ENCODE assay signal across 7 cellular contexts in genomic region chr15:31236184-31237041, GRCh38.
DNase-seq lines count a peak whose midpoint lies in the region; ATAC-seq and TF ChIP-seq lines count a peak whose summit lies in the region.

No MANE protein-coding gene starts in this region.

- no peaks in the 10 kb centered on the region for H3K9me3 Mint-ChIP-seq in activated T-helper 2 cell treated with anti-CD3 and anti-CD28 coated beads, Interferon-gamma antibody, Interleukin-2, Interleukin-4, amounts not matched to agents 10 μg/mL and 5 μg/mL and 100 μg/mL, durations not matched to agents 14 hours and 24 hours and 36 hours

- no peak for TF ChIP-seq POLR2A in prostate gland (IDR thresholded peaks at IDR 0.05)

- ATAC-seq in GM18868 (IDR thresholded peaks at IDR 0.05; ENCODE audit: unreplicated experiment) (peak; percentile 65), SK-N-SH treated with all-trans-retinoic acid at 6 μM for 48 hours (peak; percentile 96)

- no peaks in the 10 kb centered on the region for H3K4me1 ChIP-seq in prostate gland (replicated peaks)

- H3K4me3 ChIP-seq in prostate gland: no peak overlapping the region

- TF ChIP-seq CTCF in prostate gland (IDR thresholded peaks at IDR 0.05): no peak

- H3K4me1 Mint-ChIP-seq in activated T-helper 2 cell treated with anti-CD3 and anti-CD28 coated beads, Interferon-gamma antibody, Interleukin-2, Interleukin-4, amounts not matched to agents 10 μg/mL and 5 μg/mL and 100 μg/mL, durations not matched to agents 14 hours and 24 hours and 36 hours (ENCODE audit: low read depth): peaks cover 10% of the 10 kb centered on the region

- H3K4me3 Mint-ChIP-seq in activated T-helper 2 cell treated with anti-CD3 and anti-CD28 coated beads, Interferon-gamma antibody, Interleukin-2, Interleukin-4, amounts not matched to agents 10 μg/mL and 5 μg/mL and 100 μg/mL, durations not matched to agents 14 hours and 24 hours and 36 hours (ENCODE audit: low read depth): no peak overlapping the region

- TF ChIP-seq EP300 in Ishikawa (IDR thresholded peaks at IDR 0.05; ENCODE audit: borderline replicate concordance): 0 out of 2 replicates have a peak, but pooled peaks have one; percentile 39

- H3K27ac ChIP-seq in prostate gland: peak overlapping the region; percentile 7 to 14

- no peaks in the 10 kb centered on the region for H3K9me3 ChIP-seq in prostate gland

- 0 out of 2 replicates have a peak, but pooled peaks have one; percentile 12 for TF ChIP-seq RAD21 in Ishikawa (IDR thresholded peaks at IDR 0.05; ENCODE audit: low read depth)

- no peaks in the 10 kb centered on the region for H3K36me3 Mint-ChIP-seq in activated T-helper 2 cell treated with anti-CD3 and anti-CD28 coated beads, Interferon-gamma antibody, Interleukin-2, Interleukin-4, amounts not matched to agents 10 μg/mL and 5 μg/mL and 100 μg/mL, durations not matched to agents 14 hours and 24 hours and 36 hours (ENCODE audit: low read depth)

- H3K36me3 ChIP-seq in prostate gland: no peaks in the 10 kb centered on the region

- DNase-seq in glomerular endothelial cell (ENCODE audit: extremely low read depth, low read depth, low spot score) (peak; percentile 36), prostate gland (ENCODE audit: low spot score) (peak; percentile 23)
- DNase-seq in activated CD4-positive, alpha-beta T cell treated with anti-CD3 and anti-CD28 coated beads for 48 hours: no peak
- no peak for DNase-seq in activated T-helper 2 cell treated with anti-CD3 and anti-CD28 coated beads, Interferon-gamma antibody, Interleukin-2, Interleukin-4, amounts not matched to agents 10 μg/mL and 5 μg/mL and 100 μg/mL, durations not matched to agents 14 hours and 24 hours and 36 hours (ENCODE audit: low spot score)

- intact Hi-C loops in prostate gland (cut with DNase I): no loop called here
- intact Hi-C loops in activated T-helper 2 cell treated with anti-CD3 and anti-CD28 coated beads, Interferon-gamma antibody, Interleukin-2, Interleukin-4, amounts not matched to agents 10 μg/mL and 5 μg/mL and 100 μg/mL, durations not matched to agents 14 hours and 24 hours and 36 hours (cut with micrococcal nuclease): no loop called here

- H3K27ac Mint-ChIP-seq in activated T-helper 2 cell treated with anti-CD3 and anti-CD28 coated beads, Interferon-gamma antibody, Interleukin-2, Interleukin-4, amounts not matched to agents 10 μg/mL and 5 μg/mL and 100 μg/mL, durations not matched to agents 14 hours and 24 hours and 36 hours: no peak overlapping the region

- H3K27me3 Mint-ChIP-seq in activated T-helper 2 cell treated with anti-CD3 and anti-CD28 coated beads, Interferon-gamma antibody, Interleukin-2, Interleukin-4, amounts not matched to agents 10 μg/mL and 5 μg/mL and 100 μg/mL, durations not matched to agents 14 hours and 24 hours and 36 hours (ENCODE audit: low read depth): peaks cover 6% of the 10 kb centered on the region

- no peaks in the 10 kb centered on the region for H3K27me3 ChIP-seq in prostate gland (replicated peaks; ENCODE audit: insufficient read depth)

- WGBS in prostate gland: 28% methylated on average over 19 of the region's 19 CpGs

TF ChIP-seq in Ishikawa, 13 proteins besides CTCF, POLR2A, EP300 and RAD21 (continues in another document):
- TF ChIP-seq, protein P1, sequence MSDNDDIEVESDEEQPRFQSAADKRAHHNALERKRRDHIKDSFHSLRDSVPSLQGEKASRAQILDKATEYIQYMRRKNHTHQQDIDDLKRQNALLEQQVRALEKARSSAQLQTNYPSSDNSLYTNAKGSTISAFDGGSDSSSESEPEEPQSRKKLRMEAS (IDR thresholded peaks at IDR 0.05): no peak; the same call in 1 of the 2 replicates
- TF ChIP-seq TCF12 (IDR thresholded peaks at IDR 0.05; ENCODE audit: low read depth): peak; percentile 38; the same call in 1 of the 2 replicates
- no peak for TF ChIP-seq TAF1 (IDR thresholded peaks at IDR 0.05; ENCODE audit: low read depth)
- TF ChIP-seq NFIC (IDR thresholded peaks at IDR 0.05): peak; percentile 86
- TF ChIP-seq ZBTB7A (IDR thresholded peaks at IDR 0.05; ENCODE audit: low read depth): peak; percentile 75; the same call in 1 of the 2 replicates
- no peak for TF ChIP-seq FOXM1 (IDR thresholded peaks at IDR 0.05; ENCODE audit: borderline replicate concordance, low read depth)
- peak; percentile 65 for TF ChIP-seq TEAD4 (IDR thresholded peaks at IDR 0.05)
- TF ChIP-seq EGR1 (IDR thresholded peaks at IDR 0.05): no peak
- TF ChIP-seq YY1 (IDR thresholded peaks at IDR 0.05; ENCODE audit: low read depth): no peak
- TF ChIP-seq, protein P2, sequence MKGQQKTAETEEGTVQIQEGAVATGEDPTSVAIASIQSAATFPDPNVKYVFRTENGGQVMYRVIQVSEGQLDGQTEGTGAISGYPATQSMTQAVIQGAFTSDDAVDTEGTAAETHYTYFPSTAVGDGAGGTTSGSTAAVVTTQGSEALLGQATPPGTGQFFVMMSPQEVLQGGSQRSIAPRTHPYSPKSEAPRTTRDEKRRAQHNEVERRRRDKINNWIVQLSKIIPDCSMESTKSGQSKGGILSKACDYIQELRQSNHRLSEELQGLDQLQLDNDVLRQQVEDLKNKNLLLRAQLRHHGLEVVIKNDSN (IDR thresholded peaks at IDR 0.05): no peak

TF ChIP-seq in SK-N-SH treated with all-trans-retinoic acid at 6 μM for 48 hours, 23 proteins besides CTCF, POLR2A, EP300 and RAD21:
- TF ChIP-seq, protein P3, sequence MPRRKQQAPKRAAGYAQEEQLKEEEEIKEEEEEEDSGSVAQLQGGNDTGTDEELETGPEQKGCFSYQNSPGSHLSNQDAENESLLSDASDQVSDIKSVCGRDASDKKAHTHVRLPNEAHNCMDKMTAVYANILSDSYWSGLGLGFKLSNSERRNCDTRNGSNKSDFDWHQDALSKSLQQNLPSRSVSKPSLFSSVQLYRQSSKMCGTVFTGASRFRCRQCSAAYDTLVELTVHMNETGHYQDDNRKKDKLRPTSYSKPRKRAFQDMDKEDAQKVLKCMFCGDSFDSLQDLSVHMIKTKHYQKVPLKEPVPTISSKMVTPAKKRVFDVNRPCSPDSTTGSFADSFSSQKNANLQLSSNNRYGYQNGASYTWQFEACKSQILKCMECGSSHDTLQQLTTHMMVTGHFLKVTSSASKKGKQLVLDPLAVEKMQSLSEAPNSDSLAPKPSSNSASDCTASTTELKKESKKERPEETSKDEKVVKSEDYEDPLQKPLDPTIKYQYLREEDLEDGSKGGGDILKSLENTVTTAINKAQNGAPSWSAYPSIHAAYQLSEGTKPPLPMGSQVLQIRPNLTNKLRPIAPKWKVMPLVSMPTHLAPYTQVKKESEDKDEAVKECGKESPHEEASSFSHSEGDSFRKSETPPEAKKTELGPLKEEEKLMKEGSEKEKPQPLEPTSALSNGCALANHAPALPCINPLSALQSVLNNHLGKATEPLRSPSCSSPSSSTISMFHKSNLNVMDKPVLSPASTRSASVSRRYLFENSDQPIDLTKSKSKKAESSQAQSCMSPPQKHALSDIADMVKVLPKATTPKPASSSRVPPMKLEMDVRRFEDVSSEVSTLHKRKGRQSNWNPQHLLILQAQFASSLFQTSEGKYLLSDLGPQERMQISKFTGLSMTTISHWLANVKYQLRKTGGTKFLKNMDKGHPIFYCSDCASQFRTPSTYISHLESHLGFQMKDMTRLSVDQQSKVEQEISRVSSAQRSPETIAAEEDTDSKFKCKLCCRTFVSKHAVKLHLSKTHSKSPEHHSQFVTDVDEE (CRISPR knock-in tag; IDR thresholded peaks at IDR 0.05): peak; percentile 76
- TF ChIP-seq ARNTL (CRISPR knock-in tag; IDR thresholded peaks at IDR 0.05; ENCODE audit: borderline replicate concordance, low read depth) (no peak), ZFP3 (CRISPR knock-in tag; IDR thresholded peaks at IDR 0.05) (0 out of 2 replicates have a peak, but pooled peaks have one; percentile 44), SNAI2 (CRISPR knock-in tag; IDR thresholded peaks at IDR 0.05) (0 out of 2 replicates have a peak, but pooled peaks have one; percentile 30), TCF4 (CRISPR knock-in tag; IDR thresholded peaks at IDR 0.05; ENCODE audit: borderline replicate concordance) (0 out of 2 replicates have a peak, but pooled peaks have one; percentile 32)

Comparison
In these comparisons a context has a peak if more than half of its experiments do, and no peak if none do; other contexts are left out.
1. DNase-seq: peak in glomerular endothelial cell (single experiment) and prostate gland (single experiment); none in activated CD4-positive, alpha-beta T cell treated with anti-CD3 and anti-CD28 coated beads for 48 hours (single experiment) and activated T-helper 2 cell treated with anti-CD3 and anti-CD28 coated beads, Interferon-gamma antibody, Interleukin-2, Interleukin-4, amounts not matched to agents 10 μg/mL and 5 μg/mL and 100 μg/mL, durations not matched to agents 14 hours and 24 hours and 36 hours (single experiment).